Comparison of ENCODE assay signal across 8 cellular contexts in genomic region chr5:43589310-43589709, GRCh38.
"Had no signal": no experiment of that assay in that cellular context is flagged by ENCODE, and none has a peak within 500 bp of the region (broad histone marks: within the 10 kb centered on the region; RNA-seq: fewer than 3 reads in every experiment).

No MANE protein-coding gene starts in this region.

- H3K4me3 Mint-ChIP-seq: GM23338, H9, IgD-negative memory B cell had no signal

- DNase-seq: H9, HCEC 1CT, KG1 had no signal

- ATAC-seq: GM23338 had no signal

- FAIRE-seq: H1, H54, HTR-8/SVneo had no signal

- H3K27me3 Mint-ChIP-seq: IgD-negative memory B cell had no signal

- H3K4me3 ChIP-seq: GM23338 had no signal

- H3K4me2 ChIP-seq: GM23338 had no signal

- H3K27ac Mint-ChIP-seq: GM23338, H9, IgD-negative memory B cell had no signal
